ENCODE assay signal across 23 cellular contexts in the genomic region with DNA sequence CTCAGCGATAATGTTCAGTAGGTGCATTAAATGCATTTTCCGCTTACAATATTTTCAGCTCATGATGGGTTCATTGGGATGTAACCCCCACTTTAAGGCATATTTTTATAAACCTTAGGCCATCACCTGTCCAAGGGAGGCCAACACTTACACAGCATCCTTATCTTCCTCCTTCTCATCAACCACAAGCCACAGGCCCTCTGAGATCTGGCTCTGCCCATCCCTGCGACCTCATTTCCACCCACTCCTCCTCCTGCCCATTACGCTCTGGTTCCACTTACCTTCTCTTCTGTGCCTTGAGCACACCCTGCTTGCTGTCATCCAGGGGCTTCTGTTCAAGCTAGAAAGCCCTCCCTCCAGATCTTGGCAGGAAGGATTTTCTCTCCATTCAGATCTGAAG.
"Had no signal": no experiment of that assay in that cellular context is flagged by ENCODE, and none has a peak within 500 bp of the region (broad histone marks: within the 10 kb centered on the region; RNA-seq: fewer than 3 reads in every experiment).

No MANE protein-coding gene starts in this region.

- H3K36me3 Mint-ChIP-seq: memory B cell; mesothelial cell of epicardium; naive B cell; natural killer cell treated with Interleukin-12 subunit alpha and Interleukin-12 subunit beta and Interleukin-15 and Interleukin-18, amount 100 ng/mL, for 72 hours; type B pancreatic cell had no signal

- H3K9me3 ChIP-seq: mucosa of descending colon, prostate gland, sigmoid colon, suprapubic skin had no signal

- H3K27ac ChIP-seq: prostate gland, sigmoid colon, suprapubic skin had no signal

- H3K9me3 Mint-ChIP-seq: mesothelial cell of epicardium; natural killer cell treated with Interleukin-12 subunit alpha and Interleukin-12 subunit beta and Interleukin-15 and Interleukin-18, amount 100 ng/mL, for 72 hours; neural crest cell; stimulated activated naive CD8-positive, alpha-beta T cell treated with anti-CD3 and anti-CD28 coated beads, Interleukin-15, amount 100 ng/mL, for 72 hours had no signal

- H3K4me1 ChIP-seq: prostate gland, suprapubic skin had no signal

- FAIRE-seq: endometrium, frontal cortex, kidney had no signal

- DNase-seq: cortex of kidney; effector memory CD8-positive, alpha-beta T cell; head of caudate nucleus; kidney; mucosa of descending colon; naive B cell; right cardiac atrium; sigmoid colon; stimulated activated CD4-positive, alpha-beta T cell treated with anti-CD3 and anti-CD28 coated beads, Interleukin-2, amount 100 ng/mL, for 24 hours; stimulated activated CD4-positive, alpha-beta T cell treated with anti-CD3 and anti-CD28 coated beads, Interleukin-4, amount 100 ng/mL, for 24 hours; stimulated activated naive CD4-positive, alpha-beta T cell; stimulated activated naive CD8-positive, alpha-beta T cell treated with anti-CD3 and anti-CD28 coated beads, Interleukin-15, amount 100 ng/mL, for 72 hours had no signal

- H3K4me1 Mint-ChIP-seq: memory B cell, mesothelial cell of epicardium, naive B cell, neural crest cell had no signal

- H3K27ac Mint-ChIP-seq: effector memory CD8-positive, alpha-beta T cell; memory B cell; mesothelial cell of epicardium; naive B cell; natural killer cell treated with Interleukin-12 subunit alpha and Interleukin-12 subunit beta and Interleukin-15 and Interleukin-18, amount 100 ng/mL, for 72 hours; type B pancreatic cell had no signal

- H3K4me3 ChIP-seq: lung, mucosa of descending colon, prostate gland, sigmoid colon, suprapubic skin had no signal

- H3K4me3 Mint-ChIP-seq: effector memory CD8-positive, alpha-beta T cell; memory B cell; mesothelial cell of epicardium; natural killer cell treated with Interleukin-12 subunit alpha and Interleukin-12 subunit beta and Interleukin-15 and Interleukin-18, amount 100 ng/mL, for 72 hours; neural crest cell; stimulated activated naive CD8-positive, alpha-beta T cell treated with anti-CD3 and anti-CD28 coated beads, Interleukin-15, amount 100 ng/mL, for 72 hours; type B pancreatic cell had no signal

- H3K36me3 ChIP-seq: prostate gland, sigmoid colon, suprapubic skin had no signal

- ATAC-seq: effector memory CD8-positive, alpha-beta T cell; left lobe of liver; mucosa of descending colon; natural killer cell treated with Interleukin-12 subunit alpha and Interleukin-12 subunit beta and Interleukin-15 and Interleukin-18, amount 100 ng/mL, for 72 hours; right cardiac atrium; stimulated activated naive CD8-positive, alpha-beta T cell treated with anti-CD3 and anti-CD28 coated beads, Interleukin-15, amount 100 ng/mL, for 72 hours had no signal

- H3K27me3 ChIP-seq: sigmoid colon, suprapubic skin had no signal
